ENCODE assay signal across 18 cellular contexts in the genomic region with DNA sequence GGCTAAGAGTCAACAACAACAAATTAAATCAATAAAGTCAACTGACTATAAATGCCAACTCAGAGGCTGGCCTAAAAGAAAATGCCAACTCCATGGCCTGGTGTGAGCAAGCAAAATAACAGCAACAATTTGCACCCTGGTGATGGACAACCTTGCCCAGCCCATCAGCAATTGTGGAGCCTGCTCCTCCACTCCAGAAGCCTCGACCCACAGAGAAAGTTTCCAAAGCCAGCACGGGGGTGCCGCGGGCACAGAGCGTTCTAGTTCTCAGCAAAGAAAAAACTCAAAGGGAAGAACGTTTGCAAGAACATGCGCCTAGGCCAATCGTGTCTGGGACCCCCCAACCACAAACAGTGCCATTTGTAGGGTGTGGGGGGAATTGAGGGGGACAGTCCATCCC. TPM values are rescaled to one million over a fixed set of nuclear protein-coding genes. Genes with fewer than 3 reads are reported as not detected.
"Had no signal": no experiment of that assay in that cellular context is flagged by ENCODE, and none has a peak within 500 bp of the region (broad histone marks: within the 10 kb centered on the region; RNA-seq: fewer than 3 reads in every experiment).

No MANE protein-coding gene starts in this region.

- DNase-seq: activated CD8-positive, alpha-beta memory T cell treated with anti-CD3 and anti-CD28 coated beads, Interleukin-2, amount 50 U/mL, for 4 hours; activated CD8-positive, alpha-beta T cell treated with anti-CD3 and anti-CD28 coated beads for 36 hours; activated gamma-delta T cell treated with Interleukin-2 at 50 U/mL for 16 hours; activated naive CD8-positive, alpha-beta T cell treated with anti-CD3 and anti-CD28 coated beads, Interleukin-2, amount 10 ng/mL, durations not matched to agents 7 days and 5 days; activated T-cell treated with anti-CD3 and anti-CD28 coated beads, Interleukin-2, amount 50 U/mL, for 72 hours; cortex of kidney; effector memory CD4-positive, alpha-beta T cell; mammary epithelial cell; stimulated activated CD4-positive, alpha-beta T cell treated with anti-CD3 and anti-CD28 coated beads, Interleukin-15, amount 100 ng/mL, for 24 hours; stimulated activated CD4-positive, alpha-beta T cell treated with anti-CD3 and anti-CD28 coated beads, Interleukin-4, amount 100 ng/mL, for 4 hours; stimulated activated naive CD8-positive, alpha-beta T cell treated with anti-CD3 and anti-CD28 coated beads, Interleukin-15, amount 100 ng/mL, for 72 hours; SW 1271 had no signal

- H3K27me3 Mint-ChIP-seq: activated CD8-positive, alpha-beta T cell treated with anti-CD3 and anti-CD28 coated beads for 36 hours; activated naive CD8-positive, alpha-beta T cell treated with anti-CD3 and anti-CD28 coated beads, Interleukin-2, amount 10 ng/mL, durations not matched to agents 7 days and 5 days; stimulated activated naive CD8-positive, alpha-beta T cell treated with anti-CD3 and anti-CD28 coated beads, Interleukin-15, amount 100 ng/mL, for 72 hours had no signal

- H3K36me3 ChIP-seq: thoracic aorta had no signal

- H3K27me3 ChIP-seq: ascending aorta had no signal

- H3K27ac ChIP-seq: ascending aorta, thoracic aorta had no signal

- H3K9me3 ChIP-seq: ascending aorta, thoracic aorta had no signal

- H3K4me3 ChIP-seq: ascending aorta, thoracic aorta had no signal

- H3K27ac Mint-ChIP-seq: activated CD8-positive, alpha-beta T cell treated with anti-CD3 and anti-CD28 coated beads for 36 hours; activated naive CD8-positive, alpha-beta T cell treated with anti-CD3 and anti-CD28 coated beads, Interleukin-2, amount 10 ng/mL, durations not matched to agents 7 days and 5 days; activated T-cell treated with anti-CD3 and anti-CD28 coated beads, Interleukin-2, amount 50 U/mL, for 72 hours; stimulated activated naive CD8-positive, alpha-beta T cell treated with anti-CD3 and anti-CD28 coated beads, Interleukin-15, amount 100 ng/mL, for 72 hours had no signal

- H3K4me3 Mint-ChIP-seq: activated CD8-positive, alpha-beta T cell treated with anti-CD3 and anti-CD28 coated beads for 36 hours; activated naive CD8-positive, alpha-beta T cell treated with anti-CD3 and anti-CD28 coated beads, Interleukin-2, amount 10 ng/mL, durations not matched to agents 7 days and 5 days; activated T-cell treated with anti-CD3 and anti-CD28 coated beads, Interleukin-2, amount 50 U/mL, for 72 hours; nephron; stimulated activated naive CD8-positive, alpha-beta T cell treated with anti-CD3 and anti-CD28 coated beads, Interleukin-15, amount 100 ng/mL, for 72 hours had no signal

- ATAC-seq: activated CD8-positive, alpha-beta T cell treated with anti-CD3 and anti-CD28 coated beads for 36 hours; activated T-cell treated with anti-CD3 and anti-CD28 coated beads, Interleukin-2, amount 50 U/mL, for 72 hours; stimulated activated naive CD8-positive, alpha-beta T cell treated with anti-CD3 and anti-CD28 coated beads, Interleukin-15, amount 100 ng/mL, for 72 hours had no signal

- H3K9me3 Mint-ChIP-seq: activated CD8-positive, alpha-beta T cell treated with anti-CD3 and anti-CD28 coated beads for 36 hours; activated naive CD8-positive, alpha-beta T cell treated with anti-CD3 and anti-CD28 coated beads, Interleukin-2, amount 10 ng/mL, durations not matched to agents 7 days and 5 days; activated T-cell treated with anti-CD3 and anti-CD28 coated beads, Interleukin-2, amount 50 U/mL, for 72 hours; nephron; stimulated activated naive CD8-positive, alpha-beta T cell treated with anti-CD3 and anti-CD28 coated beads, Interleukin-15, amount 100 ng/mL, for 72 hours had no signal

RNA-seq across cellular contexts. Expression of a gene that starts 35.5 kb away (rescaled TPM):
- total RNA-seq: activated CD8-positive, alpha-beta T cell treated with anti-CD3 and anti-CD28 coated beads for 36 hours; activated naive CD8-positive, alpha-beta T cell treated with anti-CD3 and anti-CD28 coated beads, Interleukin-2, amount 10 ng/mL, durations not matched to agents 7 days and 5 days; activated T-cell treated with anti-CD3 and anti-CD28 coated beads, Interleukin-2, amount 50 U/mL, for 72 hours; ascending aorta; fibroblast of lung; frontal cortex; mammary epithelial cell; osteoblast; thoracic aorta had no signal
- polyA plus RNA-seq: fibroblast of lung, mammary epithelial cell had no signal
